ENCODE assay signal across 19 cellular contexts in the genomic region with DNA sequence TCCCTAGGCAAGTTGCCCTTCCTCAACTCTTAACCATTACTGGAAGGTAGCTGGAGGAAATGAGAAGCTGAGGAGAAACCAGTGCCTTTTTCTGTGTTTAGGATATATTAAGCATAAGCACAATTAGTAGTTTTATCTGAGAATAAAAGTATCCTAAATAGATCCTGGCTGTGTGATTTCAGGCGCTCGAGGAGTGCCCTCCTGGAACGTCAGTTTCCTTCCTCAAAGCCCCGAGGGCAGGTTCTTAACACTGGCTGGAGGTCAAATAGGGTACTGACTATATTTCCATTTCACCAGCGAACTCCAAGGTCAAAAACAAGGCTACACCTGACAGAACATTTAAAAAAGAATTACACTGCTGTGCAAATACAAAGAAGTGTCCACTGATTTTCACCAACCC. TPM values are rescaled to one million over a fixed set of nuclear protein-coding genes. Genes with fewer than 3 reads are reported as not detected.
DNase-seq lines count a peak whose midpoint lies in the region; ATAC-seq and TF ChIP-seq lines count a peak whose summit lies in the region.
"Had no signal": no experiment of that assay in that cellular context is flagged by ENCODE, and none has a peak within 500 bp of the region (broad histone marks: within the 10 kb centered on the region; RNA-seq: fewer than 3 reads in every experiment).

No MANE protein-coding gene starts in this region.

- H3K4me1 ChIP-seq in CD4-positive, CD25-positive, alpha-beta regulatory T cell (ENCODE audit: control insufficient read depth, insufficient read depth, low read length, poor library complexity, severe bottlenecking) = peaks cover 7% of the 10 kb centered on the region
- H3K4me1 ChIP-seq in esophagus squamous epithelium (peaks cover 10 to 69% (median 12%) of the 10 kb centered on the region in 3 donors), prostate gland (replicated peaks) (no peaks in the 10 kb centered on the region)

- peaks cover 14% of the 10 kb centered on the region for H3K36me3 Mint-ChIP-seq in CD4-positive, CD25-positive, alpha-beta regulatory T cell

- H3K27me3 Mint-ChIP-seq in CD4-positive, CD25-positive, alpha-beta regulatory T cell = no peaks in the 10 kb centered on the region

- ATAC-seq in CD4-positive, CD25-positive, alpha-beta regulatory T cell (ENCODE audit: low read depth in 2 of 2) = no peak
- ATAC-seq in GM18867 (IDR thresholded peaks at IDR 0.05; ENCODE audit: unreplicated experiment) = no peak
- ATAC-seq: HCT116; stimulated activated naive CD8-positive, alpha-beta T cell treated with anti-CD3 and anti-CD28 coated beads, Interleukin-15, amount 100 ng/mL, for 72 hours had no signal

- H3K9ac ChIP-seq in SK-N-MC (ENCODE audit: insufficient read length) = no peak overlapping the region

- H3K4me3 ChIP-seq in CD4-positive, CD25-positive, alpha-beta regulatory T cell (ENCODE audit: low read depth, low read length) = no peak overlapping the region
- H3K4me3 ChIP-seq in SK-N-MC (no peak overlapping the region), esophagus squamous epithelium (peak overlapping the region in 2 of 4 donors; percentile 6 to 79), prostate gland (no peak overlapping the region)
- H3K4me3 ChIP-seq: hepatocyte had no signal

- TF ChIP-seq CTCF in esophagus squamous epithelium (IDR thresholded peaks at IDR 0.05) (no peak), prostate gland (IDR thresholded peaks at IDR 0.05) (no peak)

- H3K27me3 ChIP-seq in CD4-positive, CD25-positive, alpha-beta regulatory T cell (ENCODE audit: control insufficient read depth, insufficient read depth, low read length) = no peaks in the 10 kb centered on the region
- H3K27me3 ChIP-seq in esophagus squamous epithelium (no peaks in the 10 kb centered on the region), prostate gland (replicated peaks; ENCODE audit: insufficient read depth) (no peaks in the 10 kb centered on the region)
- H3K27me3 ChIP-seq: hepatocyte had no signal

- peaks cover 0 to 26% (median 9%) of the 10 kb centered on the region in 4 donors for H3K4me1 Mint-ChIP-seq in CD4-positive, CD25-positive, alpha-beta regulatory T cell

- no peak overlapping the region for H3K27ac ChIP-seq in CD4-positive, CD25-positive, alpha-beta regulatory T cell (ENCODE audit: insufficient read depth, low read length, poor library complexity, severe bottlenecking)
- H3K27ac ChIP-seq in SK-N-MC (peak overlapping the region; percentile 31; the same call in 1 of the 2 replicates), esophagus squamous epithelium (peak overlapping the region in 3 of 4 donors; percentile 89 to 93 (median 90)), prostate gland (peak overlapping the region; percentile 65 to 96)

- peak overlapping the region in 3 of 4 donors; percentile 47 to 88 (median 66) for H3K4me3 Mint-ChIP-seq in CD4-positive, CD25-positive, alpha-beta regulatory T cell

- intact Hi-C loops in esophagus squamous epithelium (cut with DNase I) = no loop called here
- intact Hi-C loops in prostate gland (cut with DNase I) = loop anchor here (5.0 kb wide), 1 partner anchor 46 kb away; no protein-coding TSS in a partner anchor

- H3K9me3 Mint-ChIP-seq in CD4-positive, CD25-positive, alpha-beta regulatory T cell = no peaks in the 10 kb centered on the region
- H3K9me3 Mint-ChIP-seq: memory B cell; stimulated activated naive CD8-positive, alpha-beta T cell treated with anti-CD3 and anti-CD28 coated beads, Interleukin-15, amount 100 ng/mL, for 72 hours had no signal

- no peaks in the 10 kb centered on the region for H3K36me3 ChIP-seq in CD4-positive, CD25-positive, alpha-beta regulatory T cell (ENCODE audit: control insufficient read depth, insufficient read depth, low read length)
- H3K36me3 ChIP-seq in SK-N-MC (ENCODE audit: insufficient read depth, low read length) (no peaks in the 10 kb centered on the region), esophagus squamous epithelium (no peaks in the 10 kb centered on the region), prostate gland (no peaks in the 10 kb centered on the region)

- peak overlapping the region in 1 of 3 donors; percentile 66 for H3K27ac Mint-ChIP-seq in CD4-positive, CD25-positive, alpha-beta regulatory T cell
- H3K27ac Mint-ChIP-seq: memory B cell; stimulated activated naive CD8-positive, alpha-beta T cell treated with anti-CD3 and anti-CD28 coated beads, Interleukin-15, amount 100 ng/mL, for 72 hours had no signal

- WGBS in esophagus squamous epithelium, 2 donors = 75 to 84% methylated on average over 2 to 5 of the region's 5 CpGs
- WGBS in prostate gland = 81% methylated on average over 5 of the region's 5 CpGs

- no peak for DNase-seq in CD4-positive, CD25-positive, alpha-beta regulatory T cell
- DNase-seq in SK-N-MC (ENCODE audit: low read depth, low spot score) (no peak), esophagus squamous epithelium (lab: John Stamatoyannopoulos, UW) (no peak), prostate gland (ENCODE audit: low spot score) (no peak), HuH-7 (ENCODE audit: low spot score) (no peak), AML-193 (lab: John Stamatoyannopoulos, UW) (no peak), HT-29 (ENCODE audit: low spot score) (no peak)
- DNase-seq: cerebellar nuclear complex; effector memory CD4-positive, alpha-beta T cell; NCI-H1092 treated with DMSO at 0.1 percent for 48 hours; NCI-H2081 treated with DMSO at 0.1 percent for 48 hours; NCI-H526; occipital lobe; stimulated activated CD4-positive, alpha-beta T cell treated with anti-CD3 and anti-CD28 coated beads, Interleukin-2, amount 100 ng/mL, for 24 hours; stimulated activated naive CD8-positive, alpha-beta T cell treated with anti-CD3 and anti-CD28 coated beads, Interleukin-15, amount 100 ng/mL, for 72 hours had no signal

- H3K9me3 ChIP-seq in CD4-positive, CD25-positive, alpha-beta regulatory T cell (ENCODE audit: control insufficient read depth in 2 of 2, low read length in 2 of 2) = no peaks in the 10 kb centered on the region
- H3K9me3 ChIP-seq in SK-N-MC (ENCODE audit: low read depth, low read length) (no peaks in the 10 kb centered on the region), esophagus squamous epithelium (no peaks in the 10 kb centered on the region), prostate gland (no peaks in the 10 kb centered on the region)

- TF ChIP-seq POLR2A in esophagus squamous epithelium (IDR thresholded peaks at IDR 0.05) = no peak
- no peak for TF ChIP-seq POLR2A in prostate gland (IDR thresholded peaks at IDR 0.05)

RNA-seq across cellular contexts. Expression of a gene that starts 1.5 kb away (rescaled TPM):
- 3.4 TPM for total RNA-seq in CD4-positive, CD25-positive, alpha-beta regulatory T cell
- under 1 TPM; 0.07 to 0.57 (median 0.14) TPM for polyA plus RNA-seq in CD4-positive, CD25-positive, alpha-beta regulatory T cell
- 10 to 100 TPM in 1 of 4 donors, 1 to 10 TPM in 3; 2.0 to 37.2 (median 6.9) TPM for total RNA-seq in esophagus squamous epithelium
- total RNA-seq in prostate gland = 10 to 100 TPM; 34.0 to 48.7 TPM
- total RNA-seq in HT-29 (2014; rRNA removed; shearing (Covaris generic)) = 0.29 TPM in 1 of 2 replicates, not detected in the other
